In genomic region chr5:67115238-67115637, GRCh38 we compare ENCODE assay signal across 20 cellular contexts.
DNase-seq lines count a peak whose midpoint lies in the region; ATAC-seq and TF ChIP-seq lines count a peak whose summit lies in the region.
"Had no signal": no experiment of that assay in that cellular context is flagged by ENCODE, and none has a peak within 500 bp of the region (broad histone marks: within the 10 kb centered on the region; RNA-seq: fewer than 3 reads in every experiment).

No MANE protein-coding gene starts in this region.

- intact Hi-C loops in upper lobe of right lung (cut with DNase I) = no loop called here

- no peak for TF ChIP-seq CTCF in upper lobe of right lung (IDR thresholded peaks at IDR 0.05)

- peak; percentile 22 for DNase-seq in NCI-H2107 treated with DMSO at 0.1 percent for 48 hours (lab: John Stamatoyannopoulos, UW; ENCODE audit: unreplicated experiment)
- DNase-seq in NCI-H2107 (lab: John Stamatoyannopoulos, UW) = no peak
- peak; percentile 23 for DNase-seq in NCI-H1694 treated with DMSO at 0.1 percent for 48 hours (lab: John Stamatoyannopoulos, UW)
- DNase-seq in NCI-H748 (lab: John Stamatoyannopoulos, UW; ENCODE audit: unreplicated experiment) = peak; percentile 73
- no peak for DNase-seq in left lobe of liver (ENCODE audit: low spot score)
- DNase-seq in Ammon's horn (ENCODE audit: low spot score) = no peak
- no peak for DNase-seq in upper lobe of right lung
- DNase-seq in stimulated activated CD4-positive, alpha-beta T cell treated with anti-CD3 and anti-CD28 coated beads, Interleukin-4, amount 100 ng/mL, for 1 hour = no peak
- DNase-seq: activated CD4-positive, alpha-beta T cell treated with anti-CD3 and anti-CD28 coated beads, Interleukin-2, amount 50 U/mL, for 1 hour; Calu3; cerebellar nuclear complex; erythroblast; foreskin fibroblast; NCI-H446 treated with DMSO at 0.1 percent for 48 hours; substantia nigra had no signal

- H3K36me3 ChIP-seq in upper lobe of right lung = peaks cover 56% of the 10 kb centered on the region
- H3K36me3 ChIP-seq: neural progenitor cell, SJSA1 had no signal

- no peak overlapping the region for H3K27ac ChIP-seq in upper lobe of right lung
- H3K27ac ChIP-seq: hepatocyte, neural progenitor cell, SJSA1 had no signal

- no peak overlapping the region for H3K4me3 ChIP-seq in upper lobe of right lung
- H3K4me3 ChIP-seq: hepatocyte, K562, neural progenitor cell, SJSA1 had no signal

- H3K9me3 ChIP-seq in upper lobe of right lung = no peaks in the 10 kb centered on the region
- H3K9me3 ChIP-seq: SJSA1 had no signal

- no peaks in the 10 kb centered on the region for H3K27me3 ChIP-seq in upper lobe of right lung
- H3K27me3 ChIP-seq: hepatocyte, neural progenitor cell, SJSA1 had no signal

- no peaks in the 10 kb centered on the region for H3K4me1 ChIP-seq in upper lobe of right lung
- H3K4me1 ChIP-seq: neural progenitor cell, SJSA1 had no signal

- peak; percentile 65 for ATAC-seq in left lobe of liver
- no peak for ATAC-seq in upper lobe of right lung
- ATAC-seq: HCT116, K562 had no signal

Comparison
In these comparisons a context has a peak if more than half of its experiments do, and no peak if none do; other contexts are left out.
1. DNase-seq: peak in NCI-H2107 treated with DMSO at 0.1 percent for 48 hours (single experiment), NCI-H1694 treated with DMSO at 0.1 percent for 48 hours (single experiment) and NCI-H748 (single experiment); none in NCI-H2107 (single experiment), left lobe of liver (single experiment), Ammon's horn (single experiment), upper lobe of right lung (single experiment) and stimulated activated CD4-positive, alpha-beta T cell treated with anti-CD3 and anti-CD28 coated beads, Interleukin-4, amount 100 ng/mL, for 1 hour (single experiment).